24 cellular contexts compared by ENCODE assay signal in genomic region chr12:6650832-6651231, GRCh38. TPM values are rescaled to one million over a fixed set of nuclear protein-coding genes. Genes with fewer than 3 reads are reported as not detected.
DNase-seq lines count a peak whose midpoint lies in the region; ATAC-seq and TF ChIP-seq lines count a peak whose summit lies in the region.
"Had no signal": no experiment of that assay in that cellular context is flagged by ENCODE, and none has a peak within 500 bp of the region (broad histone marks: within the 10 kb centered on the region; RNA-seq: fewer than 3 reads in every experiment).

No MANE protein-coding gene starts in this region.

- 0 out of 2 replicates have a peak overlapping the region, but pooled peaks have one; percentile 3 for H3K9ac ChIP-seq in BLaER1

- H3K36me3 ChIP-seq in BLaER1 (peaks cover 97% of the 10 kb centered on the region), lower lobe of right lung (peaks cover 77% of the 10 kb centered on the region), spleen (peaks cover 0 to 82% (median 69%) of the 10 kb centered on the region in 6 donors)

- no peak overlapping the region for H3K27ac ChIP-seq in BLaER1
- no peak overlapping the region for H3K27ac ChIP-seq in lower lobe of right lung
- H3K27ac ChIP-seq in spleen = no peak overlapping the region
- H3K27ac ChIP-seq: A549 had no signal

- no peaks in the 10 kb centered on the region for H3K27me3 ChIP-seq in BLaER1
- H3K27me3 ChIP-seq in lower lobe of right lung (ENCODE audit: low read depth) = no peaks in the 10 kb centered on the region
- H3K27me3 ChIP-seq in spleen (replicated peaks in 1 of 7) = no peaks in the 10 kb centered on the region
- H3K27me3 ChIP-seq: BE2C had no signal

- DNase-seq in WTC11 (ENCODE audit: low spot score) = no peak
- DNase-seq in lower lobe of right lung = peak; percentile 4
- DNase-seq in spleen = peak; percentile 54
- no peak for DNase-seq in inferior parietal cortex (ENCODE audit: extremely low spot score)
- DNase-seq in SHP77 treated with DMSO at 0.1 percent for 48 hours (lab: John Stamatoyannopoulos, UW) = no peak
- DNase-seq: 8988T; ACHN; AML-193; BE2C; C1 segment of cervical spinal cord; Calu3; CD4-positive, alpha-beta memory T cell; COR-L47; DMS53; DMS79 treated with DMSO at 0.1 percent for 48 hours; GF-D8; GOT3; HFFc6 had no signal

- POLR2A ChIA-PET in WTC11 (lab: Charles Lee) = no interaction called here

- no peaks in the 10 kb centered on the region for H3K9me3 Mint-ChIP-seq in WTC11
- H3K9me3 Mint-ChIP-seq: CD4-positive, alpha-beta memory T cell had no signal

- no peak overlapping the region for H3K4me2 ChIP-seq in BLaER1
- H3K4me2 ChIP-seq: A549 had no signal

- TF ChIP-seq CTCF in WTC11 (IDR thresholded peaks at IDR 0.05) (no peak), lower lobe of right lung (IDR thresholded peaks at IDR 0.05) (no peak), spleen (IDR thresholded peaks at IDR 0.05 in 8 of 11, conservative IDR thresholded peaks at IDR 0.05 in 3 of 11) (no peak)

- no peak overlapping the region for H3K4me3 Mint-ChIP-seq in WTC11
- H3K4me3 Mint-ChIP-seq: CD4-positive, alpha-beta memory T cell; HFFc6 had no signal

- ATAC-seq in WTC11 (no peak), lower lobe of right lung (no peak), HG02884 (IDR thresholded peaks at IDR 0.05; ENCODE audit: unreplicated experiment) (no peak)
- ATAC-seq: A549 had no signal

- no peaks in the 10 kb centered on the region for H3K4me1 Mint-ChIP-seq in WTC11

- intact Hi-C loops in lower lobe of right lung (cut with DNase I) = no loop called here
- intact Hi-C loops in spleen (cut with DNase I; ENCODE audit: low total_unique reads) = no loop called here

- no peak for TF ChIP-seq POLR2A in spleen (IDR thresholded peaks at IDR 0.05)

- H3K4me3 ChIP-seq in BLaER1 (no peak overlapping the region), lower lobe of right lung (no peak overlapping the region), spleen (no peak overlapping the region)
- H3K4me3 ChIP-seq: A549, HAP-1 had no signal

- H3K4me1 ChIP-seq in BLaER1 (peaks cover 7% of the 10 kb centered on the region), lower lobe of right lung (peaks cover 10% of the 10 kb centered on the region), spleen (peaks cover 0 to 22% (median 9%) of the 10 kb centered on the region in 6 donors)
- H3K4me1 ChIP-seq: A549, BE2C, HAP-1 had no signal

- CTCF ChIA-PET in WTC11 (lab: Charles Lee) = no interaction called here

- H4K20me1 ChIP-seq in BLaER1 = no peaks in the 10 kb centered on the region

- H3K27ac Mint-ChIP-seq in WTC11 = peak overlapping the region; percentile 70; the same call in 1 of the 2 replicates
- H3K27ac Mint-ChIP-seq: CD4-positive, alpha-beta memory T cell; HFFc6 had no signal

- H3K27me3 Mint-ChIP-seq in WTC11 (ENCODE audit: low read depth) = peaks cover 12% of the 10 kb centered on the region

- H3K9me3 ChIP-seq in BLaER1 (no peaks in the 10 kb centered on the region), lower lobe of right lung (no peaks in the 10 kb centered on the region), spleen (no peaks in the 10 kb centered on the region)
- H3K9me3 ChIP-seq: BE2C, HAP-1 had no signal

- 89 to 98% (median 94%) methylated on average over 7 to 8 of the region's 8 CpGs for WGBS in spleen, 5 donors

- H3K36me3 Mint-ChIP-seq in WTC11 = peaks cover 26% of the 10 kb centered on the region

TF ChIP-seq in WTC11, 78 proteins besides CTCF, POLR2A, EP300 and RAD21 (continues in another document):
- no peak for TF ChIP-seq CREB1 (CRISPR knock-in tag; IDR thresholded peaks at IDR 0.05)
- no peak for TF ChIP-seq ZSCAN18 (CRISPR knock-in tag; IDR thresholded peaks at IDR 0.05)
- no peak for TF ChIP-seq NR2C2 (CRISPR knock-in tag; IDR thresholded peaks at IDR 0.05)
- TF ChIP-seq GRHL2 (CRISPR knock-in tag; IDR thresholded peaks at IDR 0.05; ENCODE audit: insufficient replicate concordance, severe bottlenecking) = no peak
- no peak for TF ChIP-seq JAZF1 (CRISPR knock-in tag; IDR thresholded peaks at IDR 0.05)
- TF ChIP-seq ZNF512 (CRISPR knock-in tag; IDR thresholded peaks at IDR 0.05; ENCODE audit: borderline replicate concordance) = no peak
- no peak for TF ChIP-seq MXD4 (CRISPR knock-in tag; IDR thresholded peaks at IDR 0.05; ENCODE audit: borderline replicate concordance)
- no peak for TF ChIP-seq E2F5 (CRISPR knock-in tag; IDR thresholded peaks at IDR 0.05)
- no peak for TF ChIP-seq AR (CRISPR knock-in tag; IDR thresholded peaks at IDR 0.05)
- no peak for TF ChIP-seq SOX15 (CRISPR knock-in tag; IDR thresholded peaks at IDR 0.05)
- TF ChIP-seq RORB (CRISPR knock-in tag; IDR thresholded peaks at IDR 0.05) = no peak

RNA-seq across cellular contexts. Expression of gene ACRBP, which starts 3.6 kb away (rescaled TPM):
- 2.1 to 4.2 TPM (median 3.2 TPM) in 3 replicates for total RNA-seq in WTC11 (2021)
- 7.2 TPM for total RNA-seq in lower lobe of right lung
- 10 to 100 TPM; 13.2 to 41.7 (median 18.1) TPM for total RNA-seq in spleen
- 1 to 10 TPM; 7.2 to 8.8 (median 7.3) TPM for polyA plus RNA-seq in spleen
- total RNA-seq: Daoy, G401, HFFc6 had no signal

RNA-seq across cellular contexts. Expression of gene ING4, which starts 12.1 kb away (rescaled TPM):
- 23.0 to 27.4 TPM (median 26.7 TPM) in 3 replicates for total RNA-seq in WTC11 (2021)
- 41.3 TPM for total RNA-seq in lower lobe of right lung
- 10 to 100 TPM; 34.5 to 68.8 (median 49.9) TPM for total RNA-seq in spleen
- polyA plus RNA-seq in spleen = 10 to 100 TPM; 33.0 to 56.7 (median 50.3) TPM

RNA-seq across cellular contexts. Expression of gene LPAR5, which starts 15.1 kb away (rescaled TPM):
- total RNA-seq in WTC11 (2021) = 0.20 to 0.57 TPM (median 0.48 TPM) in 3 replicates
- total RNA-seq in lower lobe of right lung = 3.8 TPM
- total RNA-seq in spleen = 10 to 100 TPM; 12.9 to 26.6 (median 16.9) TPM
- polyA plus RNA-seq in spleen = 10 to 100 TPM; 10.9 to 16.0 (median 14.9) TPM
- total RNA-seq: Daoy, HFFc6 had no signal

RNA-seq across cellular contexts. Expression of gene ZNF384, which starts 38.3 kb away (rescaled TPM):
- total RNA-seq in WTC11 (2021) (63.8 to 64.7 TPM (median 64.4 TPM) in 3 replicates), lower lobe of right lung (48.7 TPM), spleen (10 to 100 TPM; 48.8 to 79.8 (median 59.0) TPM)
- polyA plus RNA-seq in spleen = 10 to 100 TPM; 18.9 to 35.9 (median 28.7) TPM

RNA-seq across cellular contexts. Expression of gene CHD4, which starts 43.7 kb away (rescaled TPM):
- total RNA-seq in WTC11 (2021) (333 to 354 TPM (median 334 TPM) in 3 replicates), lower lobe of right lung (169 TPM), spleen (100 to 1,000 TPM; 202 to 272 (median 240) TPM)
- 100 to 1,000 TPM; 136 to 169 (median 154) TPM for polyA plus RNA-seq in spleen

Comparison
In these comparisons a context has a peak if more than half of its experiments do, and no peak if none do; other contexts are left out.
1. DNase-seq: peak in lower lobe of right lung (single experiment) and spleen (single experiment); none in WTC11 (single experiment), inferior parietal cortex (single experiment) and SHP77 treated with DMSO at 0.1 percent for 48 hours (single experiment).